14 cellular contexts compared by ENCODE assay signal in the genomic region with DNA sequence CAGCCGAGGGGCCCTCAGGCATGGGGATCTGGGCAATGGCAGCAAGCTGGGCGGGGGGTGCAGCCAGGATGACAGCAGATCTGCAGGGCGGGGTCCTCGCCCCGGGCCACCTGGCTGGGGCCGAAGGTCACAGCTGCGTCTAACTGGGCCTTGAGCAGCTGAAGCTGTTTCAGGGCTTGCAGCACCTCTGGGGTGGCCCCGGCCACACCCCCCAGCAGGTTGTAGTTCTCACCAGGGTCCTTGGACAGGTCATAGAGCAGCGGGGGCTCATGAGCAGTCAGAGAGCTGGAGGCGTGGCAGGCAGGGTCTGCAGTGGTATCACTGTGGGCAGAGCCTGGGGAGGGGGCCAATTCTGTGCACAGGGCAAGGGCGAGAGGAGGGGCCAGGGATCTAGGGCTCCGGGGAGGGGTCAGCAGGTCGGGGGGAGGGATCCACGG.
"Had no signal": no experiment of that assay in that cellular context is flagged by ENCODE, and none has a peak within 500 bp of the region (broad histone marks: within the 10 kb centered on the region; RNA-seq: fewer than 3 reads in every experiment).

No MANE protein-coding gene starts in this region.

- H3K27ac ChIP-seq: epithelial cell of prostate, gastrocnemius medialis, SJCRH30, thyroid gland, VCaP had no signal

- H3K9me3 ChIP-seq: gastrocnemius medialis, heart right ventricle, SJCRH30, thyroid gland had no signal

- DNase-seq: activated CD4-positive, alpha-beta T cell treated with anti-CD3 and anti-CD28 coated beads for 48 hours; activated T-cell treated with anti-CD3 and anti-CD28 coated beads, Interleukin-2, amount 50 U/mL, for 1 hour; central memory CD4-positive, alpha-beta T cell; effector memory CD8-positive, alpha-beta T cell; gastrocnemius medialis; heart right ventricle; kidney glomerular epithelial cell; naive B cell; retina; SJCRH30; T1000; thyroid gland had no signal

- ATAC-seq: effector memory CD8-positive, alpha-beta T cell; gastrocnemius medialis had no signal

- H3K4me3 ChIP-seq: gastrocnemius medialis, heart right ventricle, SJCRH30, thyroid gland had no signal

- H3K27me3 ChIP-seq: gastrocnemius medialis, SJCRH30, thyroid gland had no signal

- H3K36me3 ChIP-seq: gastrocnemius medialis, SJCRH30, thyroid gland had no signal
